Comparison of ENCODE assay signal across 31 cellular contexts in genomic region chr19:44661205-44661604, GRCh38. TPM values are rescaled to one million over a fixed set of nuclear protein-coding genes. Genes with fewer than 3 reads are reported as not detected.
"Had no signal": no experiment of that assay in that cellular context is flagged by ENCODE, and none has a peak within 500 bp of the region (broad histone marks: within the 10 kb centered on the region; RNA-seq: fewer than 3 reads in every experiment).

No MANE protein-coding gene starts in this region.

- DNase-seq: dorsolateral prefrontal cortex; effector CD4-positive, alpha-beta T cell; foreskin fibroblast; gastrocnemius medialis; head of caudate nucleus; left cardiac atrium; left lung; mammary epithelial cell; naive thymus-derived CD8-positive, alpha-beta T cell; nephron progenitor cell; nucleus accumbens; pancreas; retina; small intestine; stimulated activated CD4-positive, alpha-beta T cell treated with anti-CD3 and anti-CD28 coated beads, Interleukin-15, amount 100 ng/mL, for 24 hours; stimulated activated CD4-positive, alpha-beta T cell treated with anti-CD3 and anti-CD28 coated beads, Interleukin-2, amount 100 ng/mL, for 48 hours; stimulated activated naive CD4-positive, alpha-beta T cell; stimulated activated naive CD8-positive, alpha-beta T cell treated with anti-CD3 and anti-CD28 coated beads, Interleukin-15, amount 100 ng/mL, for 72 hours; transverse colon; upper lobe of right lung; uterus had no signal

- H3K4me3 ChIP-seq: dorsolateral prefrontal cortex, gastrocnemius medialis, left lung, pancreas, right lobe of liver, suprapubic skin, transverse colon, upper lobe of right lung, uterus had no signal

- H3K27ac ChIP-seq: dorsolateral prefrontal cortex, gastrocnemius medialis, left lung, pancreas, right lobe of liver, suprapubic skin, transverse colon, upper lobe of right lung, uterus had no signal

- H3K4me1 ChIP-seq: gastrocnemius medialis, pancreas, transverse colon, uterus had no signal

- H3K36me3 ChIP-seq: uterus had no signal

- H3K9me3 ChIP-seq: gastrocnemius medialis, left lung, pancreas, right lobe of liver, suprapubic skin, transverse colon, upper lobe of right lung, uterus had no signal

- FAIRE-seq: colon, keratinocyte, pancreas, small intestine had no signal

- H3K27me3 ChIP-seq: dorsolateral prefrontal cortex, gastrocnemius medialis, left lung, pancreas, right lobe of liver, suprapubic skin, transverse colon, upper lobe of right lung, uterus had no signal

- ATAC-seq: esophagus mucosa; gastrocnemius medialis; left cardiac atrium; left lung; naive thymus-derived CD8-positive, alpha-beta T cell; pancreas; right lobe of liver; stimulated activated naive CD8-positive, alpha-beta T cell treated with anti-CD3 and anti-CD28 coated beads, Interleukin-15, amount 100 ng/mL, for 72 hours; upper lobe of right lung had no signal

RNA-seq across cellular contexts. Expression of gene CEACAM16, which starts 37.7 kb away (rescaled TPM):
- total RNA-seq: dorsolateral prefrontal cortex; esophagus mucosa; gastrocnemius medialis; glomerular endothelial cell; left cardiac atrium; lower leg skin; mammary epithelial cell; mesenteric fat pad; naive thymus-derived CD8-positive, alpha-beta T cell; posterior vena cava; pulmonary artery endothelial cell; right lobe of liver; suprapubic skin; transverse colon; upper lobe of right lung; uterus had no signal
- polyA plus RNA-seq: keratinocyte; mammary epithelial cell; naive thymus-derived CD8-positive, alpha-beta T cell; small intestine had no signal

RNA-seq across cellular contexts. Expression of gene IGSF23, which starts 47.8 kb away (rescaled TPM):
- total RNA-seq: dorsolateral prefrontal cortex; esophagus mucosa; gastrocnemius medialis; glomerular endothelial cell; left cardiac atrium; left lung; lower leg skin; mammary epithelial cell; mesenteric fat pad; naive thymus-derived CD8-positive, alpha-beta T cell; posterior vena cava; suprapubic skin; transverse colon; upper lobe of right lung; uterus had no signal
- polyA plus RNA-seq: mammary epithelial cell; naive thymus-derived CD8-positive, alpha-beta T cell had no signal
